In genomic region chr9:35096035-35096849, GRCh38 we compare ENCODE assay signal across 1 cellular context.
TF ChIP-seq lines count a peak whose summit lies in the region.

Gene PIGO, minus strand, starts transcription at chr9:35096591. Its CDS starts 1,026 bp downstream, at chr9:35095565.

TF ChIP-seq in HEK293, 187 proteins besides CTCF, POLR2A, EP300 and RAD21 (continued from another document and continues in another):
- no peak for TF ChIP-seq OSR2 (tag by site-specific recombination; IDR thresholded peaks at IDR 0.05)
- no peak for TF ChIP-seq MEIS1 (CRISPR knock-in tag; IDR thresholded peaks at IDR 0.05; ENCODE audit: borderline replicate concordance)
- no peak for TF ChIP-seq ZNF155 (tag by site-specific recombination; IDR thresholded peaks at IDR 0.05)
- no peak for TF ChIP-seq ZNF529 (tag by site-specific recombination; IDR thresholded peaks at IDR 0.05; ENCODE audit: insufficient replicate concordance)
- TF ChIP-seq, protein P1, sequence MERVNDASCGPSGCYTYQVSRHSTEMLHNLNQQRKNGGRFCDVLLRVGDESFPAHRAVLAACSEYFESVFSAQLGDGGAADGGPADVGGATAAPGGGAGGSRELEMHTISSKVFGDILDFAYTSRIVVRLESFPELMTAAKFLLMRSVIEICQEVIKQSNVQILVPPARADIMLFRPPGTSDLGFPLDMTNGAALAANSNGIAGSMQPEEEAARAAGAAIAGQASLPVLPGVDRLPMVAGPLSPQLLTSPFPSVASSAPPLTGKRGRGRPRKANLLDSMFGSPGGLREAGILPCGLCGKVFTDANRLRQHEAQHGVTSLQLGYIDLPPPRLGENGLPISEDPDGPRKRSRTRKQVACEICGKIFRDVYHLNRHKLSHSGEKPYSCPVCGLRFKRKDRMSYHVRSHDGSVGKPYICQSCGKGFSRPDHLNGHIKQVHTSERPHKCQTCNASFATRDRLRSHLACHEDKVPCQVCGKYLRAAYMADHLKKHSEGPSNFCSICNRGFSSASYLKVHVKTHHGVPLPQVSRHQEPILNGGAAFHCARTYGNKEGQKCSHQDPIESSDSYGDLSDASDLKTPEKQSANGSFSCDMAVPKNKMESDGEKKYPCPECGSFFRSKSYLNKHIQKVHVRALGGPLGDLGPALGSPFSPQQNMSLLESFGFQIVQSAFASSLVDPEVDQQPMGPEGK (tag by site-specific recombination; IDR thresholded peaks at IDR 0.05) = peak; percentile 80
- no peak for TF ChIP-seq ZNF514 (tag by site-specific recombination; IDR thresholded peaks at IDR 0.05)
- TF ChIP-seq ZBTB20 (tag by site-specific recombination; IDR thresholded peaks at IDR 0.05) = peak; percentile 93
- TF ChIP-seq ZNF747 (tag by site-specific recombination; IDR thresholded peaks at IDR 0.05) = no peak
- TF ChIP-seq, protein P2, sequence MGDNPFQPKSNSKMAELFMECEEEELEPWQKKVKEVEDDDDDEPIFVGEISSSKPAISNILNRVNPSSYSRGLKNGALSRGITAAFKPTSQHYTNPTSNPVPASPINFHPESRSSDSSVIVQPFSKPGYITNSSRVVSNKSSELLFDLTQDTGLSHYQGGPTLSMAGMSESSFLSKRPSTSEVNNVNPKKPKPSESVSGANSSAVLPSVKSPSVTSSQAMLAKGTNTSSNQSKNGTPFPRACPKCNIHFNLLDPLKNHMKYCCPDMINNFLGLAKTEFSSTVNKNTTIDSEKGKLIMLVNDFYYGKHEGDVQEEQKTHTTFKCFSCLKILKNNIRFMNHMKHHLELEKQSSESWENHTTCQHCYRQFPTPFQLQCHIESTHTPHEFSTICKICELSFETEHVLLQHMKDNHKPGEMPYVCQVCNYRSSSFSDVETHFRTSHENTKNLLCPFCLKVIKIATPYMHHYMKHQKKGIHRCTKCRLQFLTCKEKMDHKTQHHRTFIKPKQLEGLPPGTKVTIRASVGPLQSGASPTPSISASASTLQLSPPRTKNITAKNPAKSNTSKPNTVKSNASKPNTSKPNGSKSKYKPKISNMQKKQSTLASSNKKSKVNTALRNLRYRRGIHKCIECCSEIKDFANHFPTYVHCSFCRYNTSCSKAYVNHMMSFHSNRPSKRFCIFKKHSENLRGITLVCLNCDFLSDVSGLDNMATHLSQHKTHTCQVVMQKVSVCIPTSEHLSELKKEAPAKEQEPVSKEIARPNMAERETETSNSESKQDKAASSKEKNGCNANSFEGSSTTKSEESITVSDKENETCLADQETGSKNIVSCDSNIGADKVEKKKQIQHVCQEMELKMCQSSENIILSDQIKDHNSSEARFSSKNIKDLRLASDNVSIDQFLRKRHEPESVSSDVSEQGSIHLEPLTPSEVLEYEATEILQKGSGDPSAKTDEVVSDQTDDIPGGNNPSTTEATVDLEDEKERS (tag by site-specific recombination; IDR thresholded peaks at IDR 0.05) = no peak
- TF ChIP-seq KLF10 (tag by site-specific recombination; IDR thresholded peaks at IDR 0.05) = no peak; the same call in 1 of the 2 replicates
- TF ChIP-seq ZNF76 (tag by site-specific recombination; IDR thresholded peaks at IDR 0.05; ENCODE audit: borderline replicate concordance, low read depth) = peak; percentile 56; the same call in 1 of the 2 replicates
- TF ChIP-seq SETDB1 (IDR thresholded peaks at IDR 0.05; ENCODE audit: insufficient read length, low read length) = no peak
- TF ChIP-seq ZBTB11 (tag by site-specific recombination; conservative IDR thresholded peaks at IDR 0.05; ENCODE audit: low read depth) = peak; percentile 94
- TF ChIP-seq ZNF248 (tag by site-specific recombination; IDR thresholded peaks at IDR 0.05) = no peak
- TF ChIP-seq SP2 (tag by site-specific recombination; IDR thresholded peaks at IDR 0.05) = peak; percentile 58
- no peak for TF ChIP-seq ZNF214 (tag by site-specific recombination; IDR thresholded peaks at IDR 0.05; ENCODE audit: borderline replicate concordance)
- peak; percentile 20; the same call in 1 of the 2 replicates for TF ChIP-seq ZNF768 (tag by site-specific recombination; IDR thresholded peaks at IDR 0.05)
- peak; percentile 86 for TF ChIP-seq ZNF2 (tag by site-specific recombination; IDR thresholded peaks at IDR 0.05)
- no peak for TF ChIP-seq ZSCAN5A (tag by site-specific recombination; IDR thresholded peaks at IDR 0.05)
- TF ChIP-seq REPIN1 (tag by site-specific recombination; IDR thresholded peaks at IDR 0.05; ENCODE audit: low read depth) = peak; percentile 70; the same call in 1 of the 2 replicates
- TF ChIP-seq ZNF785 (tag by site-specific recombination; IDR thresholded peaks at IDR 0.05) = 0 out of 2 replicates have a peak, but pooled peaks have one; percentile 40
- peak; percentile 50 for TF ChIP-seq ZNF600 (tag by site-specific recombination; IDR thresholded peaks at IDR 0.05)
- TF ChIP-seq ZNF501 (tag by site-specific recombination; IDR thresholded peaks at IDR 0.05) = peak; percentile 84
- peak; percentile 51 for TF ChIP-seq GLIS1 (tag by site-specific recombination; IDR thresholded peaks at IDR 0.05)
- no peak for TF ChIP-seq ZNF433 (tag by site-specific recombination; IDR thresholded peaks at IDR 0.05; ENCODE audit: low read depth)
- TF ChIP-seq ZNF184 (tag by site-specific recombination; IDR thresholded peaks at IDR 0.05) = 0 out of 2 replicates have a peak, but pooled peaks have one; percentile 47
- peak; percentile 59; the same call in 1 of the 2 replicates for TF ChIP-seq ZNF391 (tag by site-specific recombination; IDR thresholded peaks at IDR 0.05; ENCODE audit: borderline replicate concordance, low read depth)
- TF ChIP-seq TRIM28 (IDR thresholded peaks at IDR 0.05; ENCODE audit: borderline replicate concordance, low read length) = 0 out of 2 replicates have a peak, but pooled peaks have one; percentile 23
- TF ChIP-seq ZNF549 (tag by site-specific recombination; IDR thresholded peaks at IDR 0.05) = no peak
- TF ChIP-seq ZNF23 (tag by site-specific recombination; IDR thresholded peaks at IDR 0.05; ENCODE audit: borderline replicate concordance) = no peak
- peak; percentile 88 for TF ChIP-seq ZBTB17 (tag by site-specific recombination; IDR thresholded peaks at IDR 0.05)
- peak; percentile 55; the same call in 1 of the 2 replicates for TF ChIP-seq SCRT2 (tag by site-specific recombination; IDR thresholded peaks at IDR 0.05)
- no peak for TF ChIP-seq ZSCAN18 (tag by site-specific recombination; IDR thresholded peaks at IDR 0.05)
- TF ChIP-seq ZBTB6 (tag by site-specific recombination; IDR thresholded peaks at IDR 0.05) = peak; percentile 78
- peak; percentile 71 for TF ChIP-seq ZNF660 (tag by site-specific recombination; IDR thresholded peaks at IDR 0.05)
- peak; percentile 76; the same call in 1 of the 2 replicates for TF ChIP-seq ZFP69B (tag by site-specific recombination; IDR thresholded peaks at IDR 0.05)
- no peak for TF ChIP-seq ZNF510 (tag by site-specific recombination; IDR thresholded peaks at IDR 0.05; ENCODE audit: insufficient replicate concordance)
- TF ChIP-seq RBAK (tag by site-specific recombination; IDR thresholded peaks at IDR 0.05) = no peak
- TF ChIP-seq ZNF24 (tag by site-specific recombination; IDR thresholded peaks at IDR 0.05) = no peak
- TF ChIP-seq ZSCAN16 (tag by site-specific recombination; IDR thresholded peaks at IDR 0.05) = peak; percentile 53; the same call in 1 of the 2 replicates
- TF ChIP-seq, protein P3, sequence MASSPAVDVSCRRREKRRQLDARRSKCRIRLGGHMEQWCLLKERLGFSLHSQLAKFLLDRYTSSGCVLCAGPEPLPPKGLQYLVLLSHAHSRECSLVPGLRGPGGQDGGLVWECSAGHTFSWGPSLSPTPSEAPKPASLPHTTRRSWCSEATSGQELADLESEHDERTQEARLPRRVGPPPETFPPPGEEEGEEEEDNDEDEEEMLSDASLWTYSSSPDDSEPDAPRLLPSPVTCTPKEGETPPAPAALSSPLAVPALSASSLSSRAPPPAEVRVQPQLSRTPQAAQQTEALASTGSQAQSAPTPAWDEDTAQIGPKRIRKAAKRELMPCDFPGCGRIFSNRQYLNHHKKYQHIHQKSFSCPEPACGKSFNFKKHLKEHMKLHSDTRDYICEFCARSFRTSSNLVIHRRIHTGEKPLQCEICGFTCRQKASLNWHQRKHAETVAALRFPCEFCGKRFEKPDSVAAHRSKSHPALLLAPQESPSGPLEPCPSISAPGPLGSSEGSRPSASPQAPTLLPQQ (tag by site-specific recombination; IDR thresholded peaks at IDR 0.05) = peak; percentile 88
- TF ChIP-seq ZNF341 (tag by site-specific recombination; IDR thresholded peaks at IDR 0.05; ENCODE audit: low read depth) = peak; percentile 29; the same call in 1 of the 2 replicates
- TF ChIP-seq ZNF596 (tag by site-specific recombination; IDR thresholded peaks at IDR 0.05) = no peak
- no peak for TF ChIP-seq ZNF223 (tag by site-specific recombination; IDR thresholded peaks at IDR 0.05)
- TF ChIP-seq PRDM10 (tag by site-specific recombination; IDR thresholded peaks at IDR 0.05) = peak; percentile 82
- TF ChIP-seq SP7 (tag by site-specific recombination; IDR thresholded peaks at IDR 0.05) = peak; percentile 87
- peak; percentile 100 for TF ChIP-seq MZF1 (tag by site-specific recombination; IDR thresholded peaks at IDR 0.05; ENCODE audit: borderline replicate concordance)
- TF ChIP-seq ZBTB21 (tag by site-specific recombination; IDR thresholded peaks at IDR 0.05) = peak; percentile 25; the same call in 1 of the 2 replicates
- peak; percentile 87 for TF ChIP-seq ZXDB (tag by site-specific recombination; IDR thresholded peaks at IDR 0.05)
- peak; percentile 92 for TF ChIP-seq ZNF335 (tag by site-specific recombination; conservative IDR thresholded peaks at IDR 0.05)
